Comparison of ENCODE assay signal across 18 cellular contexts in genomic region chr1:84363019-84363418, GRCh38. TPM values are rescaled to one million over a fixed set of nuclear protein-coding genes. Genes with fewer than 3 reads are reported as not detected.
DNase-seq lines count a peak whose midpoint lies in the region; ATAC-seq and TF ChIP-seq lines count a peak whose summit lies in the region.
"Had no signal": no experiment of that assay in that cellular context is flagged by ENCODE, and none has a peak within 500 bp of the region (broad histone marks: within the 10 kb centered on the region; RNA-seq: fewer than 3 reads in every experiment).

No MANE protein-coding gene starts in this region.

- no peak for TF ChIP-seq POLR2A in gastroesophageal sphincter (IDR thresholded peaks at IDR 0.05)
- no peak for TF ChIP-seq POLR2A in sigmoid colon (IDR thresholded peaks at IDR 0.05)

- DNase-seq in NCI-H1105 treated with DMSO at 0.1 percent for 48 hours (lab: John Stamatoyannopoulos, UW) (peak; percentile 33), NCI-H1105 (lab: John Stamatoyannopoulos, UW) (no peak), NCI-H510A (lab: John Stamatoyannopoulos, UW) (peak; percentile 27), substantia nigra (lab: John Stamatoyannopoulos, UW) (peak in 7 of 49 donors; percentile 2 to 30 (median 6)), sigmoid colon (no peak), H4 (ENCODE audit: low spot score) (no peak)
- DNase-seq: 8988T; activated CD4-positive, alpha-beta T cell treated with anti-CD3 and anti-CD28 coated beads, Interleukin-2, amount 50 U/mL, for 4 hours; foreskin keratinocyte; H7; kidney glomerular epithelial cell; NCI-H524; right cardiac atrium; T-helper 9 cell had no signal

- TF ChIP-seq CTCF in gastroesophageal sphincter (IDR thresholded peaks at IDR 0.05), result no peak
- TF ChIP-seq CTCF in sigmoid colon (IDR thresholded peaks at IDR 0.05), result no peak

- ATAC-seq in gastroesophageal sphincter (peak; percentile 27), HG02571 (IDR thresholded peaks at IDR 0.05; ENCODE audit: unreplicated experiment) (no peak)
- ATAC-seq: foreskin keratinocyte had no signal

- intact Hi-C loops in sigmoid colon (cut with DNase I), result no loop called here

- no peaks in the 10 kb centered on the region for H3K36me3 ChIP-seq in gastroesophageal sphincter
- H3K36me3 ChIP-seq in sigmoid colon, result no peaks in the 10 kb centered on the region

- H3K4me3 ChIP-seq in gastroesophageal sphincter (no peak overlapping the region), sigmoid colon (no peak overlapping the region)

- H3K9me3 ChIP-seq in gastroesophageal sphincter (no peaks in the 10 kb centered on the region), sigmoid colon (no peaks in the 10 kb centered on the region)

- no peak for TF ChIP-seq EP300 in gastroesophageal sphincter (IDR thresholded peaks at IDR 0.05)
- no peak for TF ChIP-seq EP300 in sigmoid colon (IDR thresholded peaks at IDR 0.05)

- WGBS in gastroesophageal sphincter (ENCODE audit: low coverage in 1 of 2), 2 donors, result 41 to 47% methylated on average over 5 of the region's 5 CpGs
- 44 to 54% methylated on average over 5 of the region's 5 CpGs for WGBS in sigmoid colon, 2 donors

- H3K27ac ChIP-seq in gastroesophageal sphincter (peak overlapping the region in 2 of 4 donors; percentile 14 to 53), substantia nigra (ENCODE audit: low read depth, low read length, poor library complexity, severe bottlenecking) (peak overlapping the region; percentile 39), sigmoid colon (no peak overlapping the region)

- H3K27me3 ChIP-seq in gastroesophageal sphincter (no peaks in the 10 kb centered on the region), sigmoid colon (no peaks in the 10 kb centered on the region)
- H3K27me3 ChIP-seq: foreskin keratinocyte had no signal

- H3K4me1 ChIP-seq in gastroesophageal sphincter (peaks cover 0 to 27% (median 8%) of the 10 kb centered on the region in 3 donors), sigmoid colon (peaks cover 0 to 13% (median 4%) of the 10 kb centered on the region in 4 donors)

RNA-seq across cellular contexts. Expression of gene DNASE2B, which starts 35.3 kb away (rescaled TPM):
- not detected for total RNA-seq in gastroesophageal sphincter
- total RNA-seq in sigmoid colon, result under 1 TPM in 1 of 4 donors, not detected in 3; 0.99 TPM
- under 1 TPM in 1 of 3 donors, not detected in 2; 0.38 TPM for polyA plus RNA-seq in sigmoid colon
- total RNA-seq in H4 (2014; rRNA removed; shearing (Covaris generic)), result not detected in 2 replicates
- total RNA-seq: activated T-helper 2 cell treated with anti-CD3 and anti-CD28 coated beads, Interferon-gamma antibody, Interleukin-2, Interleukin-4, amounts not matched to agents 10 μg/mL and 5 μg/mL and 100 μg/mL, durations not matched to agents 14 hours and 24 hours and 36 hours; astrocyte; foreskin keratinocyte; right cardiac atrium had no signal
- polyA plus RNA-seq: foreskin keratinocyte, right cardiac atrium had no signal

Comparison
In these comparisons a context has a peak if more than half of its experiments do, and no peak if none do; other contexts are left out.
1. DNase-seq: peak in NCI-H1105 treated with DMSO at 0.1 percent for 48 hours (single experiment) and NCI-H510A (single experiment); none in NCI-H1105 (single experiment), sigmoid colon (single experiment) and H4 (single experiment).